ENCODE assay signal across 2 cellular contexts in the genomic region with DNA sequence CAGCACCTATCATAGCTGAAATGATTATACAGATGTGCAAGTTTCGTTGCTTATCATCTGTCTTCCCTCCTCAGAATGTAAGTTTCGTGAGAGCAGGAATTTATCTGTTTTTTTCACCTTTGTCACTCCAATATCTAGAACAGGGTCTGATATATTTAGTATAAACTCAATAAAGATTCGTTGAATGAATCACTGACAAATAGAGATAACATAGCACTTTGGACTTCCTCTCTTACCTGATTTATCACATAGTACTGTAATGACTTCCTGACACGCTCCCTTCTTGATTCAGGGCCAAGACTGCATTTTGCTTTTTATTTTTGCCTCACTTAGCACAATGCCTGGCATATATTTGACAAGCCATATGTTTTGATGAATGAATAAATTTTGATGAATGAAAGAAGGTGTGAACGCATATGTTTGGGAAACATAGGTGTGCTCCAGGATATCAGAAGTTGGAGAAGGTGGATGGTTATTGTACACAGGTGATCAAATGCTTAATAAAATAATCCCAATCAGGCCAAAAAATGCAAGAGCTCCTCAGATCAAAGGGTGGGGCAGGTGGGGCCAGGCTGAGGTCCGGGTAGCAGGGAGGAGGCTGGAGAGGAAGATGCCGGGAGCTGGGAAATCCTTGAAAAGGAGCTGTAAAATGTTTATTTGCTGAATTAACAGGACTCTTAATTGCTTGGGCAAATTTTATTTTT.
A peak's percentile ranks its signal among the peaks of the same experiment; 100 is the strongest.
TF ChIP-seq lines count a peak whose summit lies in the region.

No MANE protein-coding gene starts in this region.

TF ChIP-seq in SK-N-SH treated with all-trans-retinoic acid at 6 μM for 48 hours, 23 proteins besides CTCF, POLR2A, EP300 and RAD21:
- no peak for TF ChIP-seq RARB (CRISPR knock-in tag; IDR thresholded peaks at IDR 0.05)
- no peak for TF ChIP-seq CSDC2 (CRISPR knock-in tag; IDR thresholded peaks at IDR 0.05)
- peak; percentile 39; the same call in 1 of the 2 replicates for TF ChIP-seq ISL1 (CRISPR knock-in tag; IDR thresholded peaks at IDR 0.05)
- TF ChIP-seq ZNF8 (CRISPR knock-in tag; IDR thresholded peaks at IDR 0.05) = no peak
- no peak for TF ChIP-seq TCF4 (CRISPR knock-in tag; IDR thresholded peaks at IDR 0.05; ENCODE audit: borderline replicate concordance)

TF ChIP-seq in SK-N-SH, 30 proteins besides CTCF, POLR2A, EP300 and RAD21:
- TF ChIP-seq YY1 (IDR thresholded peaks at IDR 0.05; ENCODE audit: low read depth) (no peak), GATA2 (CRISPR knock-in tag; IDR thresholded peaks at IDR 0.05) (no peak), POLR2AphosphoS5 (IDR thresholded peaks at IDR 0.05; ENCODE audit: low read depth, low read length) (no peak), RCOR1 (IDR thresholded peaks at IDR 0.05; ENCODE audit: low read length) (no peak), TAF1 (IDR thresholded peaks at IDR 0.05; ENCODE audit: borderline replicate concordance, low read depth, low read length) (no peak), ELF1 (IDR thresholded peaks at IDR 0.05) (no peak), TEAD4 (IDR thresholded peaks at IDR 0.05; ENCODE audit: borderline replicate concordance, insufficient read depth) (no peak)
- TF ChIP-seq, protein P1, sequence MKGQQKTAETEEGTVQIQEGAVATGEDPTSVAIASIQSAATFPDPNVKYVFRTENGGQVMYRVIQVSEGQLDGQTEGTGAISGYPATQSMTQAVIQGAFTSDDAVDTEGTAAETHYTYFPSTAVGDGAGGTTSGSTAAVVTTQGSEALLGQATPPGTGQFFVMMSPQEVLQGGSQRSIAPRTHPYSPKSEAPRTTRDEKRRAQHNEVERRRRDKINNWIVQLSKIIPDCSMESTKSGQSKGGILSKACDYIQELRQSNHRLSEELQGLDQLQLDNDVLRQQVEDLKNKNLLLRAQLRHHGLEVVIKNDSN (IDR thresholded peaks at IDR 0.05; ENCODE audit: borderline replicate concordance, low read depth) = no peak
- TF ChIP-seq, protein P2, sequence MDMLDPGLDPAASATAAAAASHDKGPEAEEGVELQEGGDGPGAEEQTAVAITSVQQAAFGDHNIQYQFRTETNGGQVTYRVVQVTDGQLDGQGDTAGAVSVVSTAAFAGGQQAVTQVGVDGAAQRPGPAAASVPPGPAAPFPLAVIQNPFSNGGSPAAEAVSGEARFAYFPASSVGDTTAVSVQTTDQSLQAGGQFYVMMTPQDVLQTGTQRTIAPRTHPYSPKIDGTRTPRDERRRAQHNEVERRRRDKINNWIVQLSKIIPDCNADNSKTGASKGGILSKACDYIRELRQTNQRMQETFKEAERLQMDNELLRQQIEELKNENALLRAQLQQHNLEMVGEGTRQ (IDR thresholded peaks at IDR 0.05; ENCODE audit: borderline replicate concordance, low read depth, low read length) = no peak
